In genomic region chr1:225809842-225810578, GRCh38 we compare ENCODE assay signal across 8 cellular contexts. TPM values are rescaled to one million over a fixed set of nuclear protein-coding genes. Genes with fewer than 3 reads are reported as not detected.
DNase-seq lines count a peak whose midpoint lies in the region; ATAC-seq and TF ChIP-seq lines count a peak whose summit lies in the region.

TSS of gene EPHX1 (plus strand) at chr1:225810124. CDS start at chr1:225828730, 18,606 bp downstream.

- ATAC-seq in GM18858 (IDR thresholded peaks at IDR 0.05; ENCODE audit: unreplicated experiment) (peak; percentile 98), HG03066 (IDR thresholded peaks at IDR 0.05; ENCODE audit: low read depth, unreplicated experiment) (peak; percentile 93)

- peak within 1 kb of the TSS; percentile 79 for H3K27ac ChIP-seq in layer of hippocampus (ENCODE audit: low read depth, low read length)

- CTCF ChIA-PET in AG04449 (lab: Yijun Ruan, JAX): interaction anchor here (0.8 to 3.4 kb wide), 7 partner anchors 7 to 335 kb away, joined by 3 to 14 read pairs (median 5); partner anchors contain the start of gene SRP9

- peak within 1 kb of the TSS; percentile 75 for H3K4me3 ChIP-seq in AG04449 (ENCODE audit: low read depth, low read length)

- H3K4me3 Mint-ChIP-seq in chondrocyte (ENCODE audit: unreplicated experiment): peak within 1 kb of the TSS; percentile 86

- TF ChIP-seq CTCF in AG04449 (IDR thresholded peaks at IDR 0.05; ENCODE audit: insufficient read depth, low read length, missing control alignments) (peak; percentile 77), chondrocyte (IDR thresholded peaks at IDR 0.05) (peak; percentile 68)

- H3K27ac Mint-ChIP-seq in chondrocyte (ENCODE audit: unreplicated experiment): peak within 1 kb of the TSS; percentile 86

- peaks cover 37% of the 10 kb centered on the region for H3K4me1 Mint-ChIP-seq in chondrocyte (ENCODE audit: low read depth)

- H3K36me3 Mint-ChIP-seq in chondrocyte (ENCODE audit: low read depth): no peaks in the 10 kb centered on the region

- POLR2A ChIA-PET in AG04449 (lab: Yijun Ruan, JAX): interaction anchor here (0.5 to 0.6 kb wide), 2 partner anchors 18 to 50 kb away, joined by 3 read pairs; no protein-coding TSS in a partner anchor

- H3K27me3 Mint-ChIP-seq in chondrocyte (ENCODE audit: low read depth): no peaks in the 10 kb centered on the region

- no peaks in the 10 kb centered on the region for H3K27me3 ChIP-seq in layer of hippocampus (ENCODE audit: control insufficient read depth, insufficient read depth, low read length)

- peak; percentile 29 for DNase-seq in AG04449 (ENCODE audit: low read depth, low spot score)
- DNase-seq in NCI-H2171 treated with DMSO at 0.1 percent for 48 hours (lab: John Stamatoyannopoulos, UW): peak; percentile 78
- DNase-seq in activated CD4-positive, CD25-positive, alpha-beta regulatory T cell treated with anti-CD3 and anti-CD28 coated beads, Interleukin-2, amount 50 U/mL, for 72 hours: peak; percentile 67
- no peak for DNase-seq in chondrocyte (ENCODE audit: low spot score)
- peak; percentile 34 to 77 (median 50) for DNase-seq in stimulated activated CD4-positive, alpha-beta T cell treated with anti-CD3 and anti-CD28 coated beads, Interleukin-1b, Interleukin-23, amount 100 ng/mL, for 24 hours (ENCODE audit: low read depth in 4 of 4, low spot score in 1 of 4)

- H3K9me3 Mint-ChIP-seq in chondrocyte (ENCODE audit: low read depth): no peaks in the 10 kb centered on the region

RNA-seq across cellular contexts. Expression of gene EPHX1, which starts in this region (rescaled TPM):
- total RNA-seq in chondrocyte: 61.8 to 69.1 TPM (median 67.0 TPM) in 3 replicates
